Comparison of ENCODE assay signal across 1 cellular context in genomic region chr22:42754658-42755057, GRCh38.
TF ChIP-seq lines count a peak whose summit lies in the region.

No MANE protein-coding gene starts in this region.

TF ChIP-seq in K562, 482 proteins besides CTCF, POLR2A, EP300 and RAD21 (continues in another document):
- TF ChIP-seq NCOR1 (IDR thresholded peaks at IDR 0.05): peak; percentile 84
- no peak for TF ChIP-seq SNIP1 (IDR thresholded peaks at IDR 0.05; ENCODE audit: low read depth)
- no peak for TF ChIP-seq CBX5 (IDR thresholded peaks at IDR 0.05; ENCODE audit: borderline replicate concordance, low read depth)
- TF ChIP-seq WHSC1 (IDR thresholded peaks at IDR 0.05; ENCODE audit: low read length): no peak
- no peak for TF ChIP-seq RBM25 (IDR thresholded peaks at IDR 0.05; ENCODE audit: low read depth, low read length, severe bottlenecking)
- TF ChIP-seq CBX1 (IDR thresholded peaks at IDR 0.05; ENCODE audit: low read depth): no peak
- no peak for TF ChIP-seq ATF3 (IDR thresholded peaks at IDR 0.05)
- no peak for TF ChIP-seq ATF3 (CRISPR knock-in tag; conservative IDR thresholded peaks at IDR 0.05)
- TF ChIP-seq ZNF444 (CRISPR knock-in tag; IDR thresholded peaks at IDR 0.05): no peak
- no peak for TF ChIP-seq ZNF121 (CRISPR knock-in tag; conservative IDR thresholded peaks at IDR 0.05)
- TF ChIP-seq NCOA1 (IDR thresholded peaks at IDR 0.05; ENCODE audit: low read depth): no peak
- no peak for TF ChIP-seq NCOA4 (IDR thresholded peaks at IDR 0.05; ENCODE audit: partially characterized antibody)
- TF ChIP-seq SRSF3 (IDR thresholded peaks at IDR 0.05; ENCODE audit: insufficient read depth, low read length): no peak
- no peak for TF ChIP-seq GTF2B (IDR thresholded peaks at IDR 0.05; ENCODE audit: extremely low read depth, insufficient read length)
- TF ChIP-seq MXI1 (IDR thresholded peaks at IDR 0.05; ENCODE audit: low read depth, low read length): no peak
- no peak for TF ChIP-seq GMEB1 (CRISPR knock-in tag; IDR thresholded peaks at IDR 0.05)
- TF ChIP-seq YBX1 (IDR thresholded peaks at IDR 0.05): no peak
- TF ChIP-seq SMARCC2 (IDR thresholded peaks at IDR 0.05; ENCODE audit: low read depth): peak; percentile 61; the same call in 1 of the 2 replicates
- TF ChIP-seq MEIS2 (IDR thresholded peaks at IDR 0.05; ENCODE audit: partially characterized antibody): peak; percentile 90
- no peak for TF ChIP-seq REST (CRISPR knock-in tag; IDR thresholded peaks at IDR 0.05; ENCODE audit: low read depth)
- no peak for TF ChIP-seq SLC30A9 (CRISPR knock-in tag; IDR thresholded peaks at IDR 0.05)
- no peak for TF ChIP-seq NCOA6 (IDR thresholded peaks at IDR 0.05)
- no peak for TF ChIP-seq BRF1 (IDR thresholded peaks at IDR 0.05; ENCODE audit: borderline replicate concordance, extremely low read depth, insufficient read length)
- TF ChIP-seq ZBTB2 (IDR thresholded peaks at IDR 0.05): no peak
- TF ChIP-seq ESRRA (IDR thresholded peaks at IDR 0.05; ENCODE audit: borderline replicate concordance, low read depth): no peak
- no peak for TF ChIP-seq SMARCA5 (IDR thresholded peaks at IDR 0.05)
- no peak for TF ChIP-seq JUNB (CRISPR knock-in tag; conservative IDR thresholded peaks at IDR 0.05)
- no peak for TF ChIP-seq THAP7 (CRISPR knock-in tag; IDR thresholded peaks at IDR 0.05)
- TF ChIP-seq SREBF1 (IDR thresholded peaks at IDR 0.05; ENCODE audit: borderline replicate concordance, low read depth, low read length): no peak
- no peak for TF ChIP-seq CEBPZ (IDR thresholded peaks at IDR 0.05; ENCODE audit: borderline replicate concordance, low read depth, low read length)
- TF ChIP-seq CBFA2T3 (IDR thresholded peaks at IDR 0.05): peak; percentile 91
- no peak for TF ChIP-seq RBBP5 (IDR thresholded peaks at IDR 0.05; ENCODE audit: borderline replicate concordance, insufficient read depth, low read length, poor library complexity, severe bottlenecking)
- peak; percentile 40 for TF ChIP-seq PKNOX1 (IDR thresholded peaks at IDR 0.05)
- no peak for TF ChIP-seq ZNF224 (CRISPR knock-in tag; IDR thresholded peaks at IDR 0.05)
- no peak for TF ChIP-seq ILF3 (IDR thresholded peaks at IDR 0.05; ENCODE audit: borderline replicate concordance)
- no peak for TF ChIP-seq ZNF175 (CRISPR knock-in tag; IDR thresholded peaks at IDR 0.05; ENCODE audit: low read depth)
- peak; percentile 78 for TF ChIP-seq ZNF316 (IDR thresholded peaks at IDR 0.05)
- no peak for TF ChIP-seq ZNF140 (CRISPR knock-in tag; IDR thresholded peaks at IDR 0.05)
- TF ChIP-seq KAT2B (IDR thresholded peaks at IDR 0.05; ENCODE audit: low read depth, low read length): no peak
- no peak for TF ChIP-seq ZKSCAN8 (CRISPR knock-in tag; IDR thresholded peaks at IDR 0.05)
- TF ChIP-seq GTF2A2 (tag; IDR thresholded peaks at IDR 0.05): no peak
- no peak for TF ChIP-seq HDAC6 (IDR thresholded peaks at IDR 0.05; ENCODE audit: low read depth, low read length)
- TF ChIP-seq GATA2 (CRISPR knock-in tag; IDR thresholded peaks at IDR 0.05): peak; percentile 78
- TF ChIP-seq SMAD3 (CRISPR knock-in tag; conservative IDR thresholded peaks at IDR 0.05): no peak
- no peak for TF ChIP-seq AFF1 (IDR thresholded peaks at IDR 0.05; ENCODE audit: low read depth in 1 of 2, partially characterized antibody in 2 of 2)
